ENCODE assay signal across 25 cellular contexts in the genomic region with DNA sequence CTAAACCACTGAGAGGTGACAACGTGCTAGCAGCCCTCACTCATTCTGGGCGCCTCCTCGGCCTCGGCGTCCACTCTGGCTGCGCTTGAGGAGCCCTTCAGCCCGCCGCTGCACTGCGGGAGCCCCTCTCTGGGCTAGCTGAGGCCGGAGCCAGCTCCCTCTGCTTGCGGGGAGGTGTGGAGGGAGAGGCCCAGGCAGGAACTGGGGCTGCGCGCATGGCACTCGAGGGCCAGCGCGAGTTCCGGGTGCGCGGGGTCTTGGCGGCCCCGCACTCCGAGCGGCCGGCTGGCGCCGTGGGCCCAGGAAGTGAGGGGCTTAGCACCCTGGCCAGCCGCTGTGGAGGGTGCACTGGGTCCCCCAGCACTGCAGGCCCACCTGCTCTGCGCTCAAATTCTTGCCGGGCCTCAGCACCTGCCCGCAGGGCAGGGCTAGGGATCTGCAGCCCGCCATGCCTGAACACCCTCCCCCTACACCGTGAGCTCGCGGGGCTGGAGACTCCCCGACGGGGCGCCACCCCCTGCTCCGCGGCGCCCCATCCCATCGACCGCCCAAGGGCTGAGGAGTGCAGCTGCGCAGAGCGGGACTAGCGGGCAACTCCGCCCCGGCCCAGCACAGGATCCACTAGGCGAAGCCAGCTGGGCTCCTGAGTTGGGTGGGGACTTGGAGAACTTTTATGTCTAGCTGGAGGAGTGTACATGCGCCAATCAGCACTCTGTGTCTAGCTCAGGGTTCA.
"Had no signal": no experiment of that assay in that cellular context is flagged by ENCODE, and none has a peak within 500 bp of the region (broad histone marks: within the 10 kb centered on the region; RNA-seq: fewer than 3 reads in every experiment).

No MANE protein-coding gene starts in this region.

- H3K36me3 Mint-ChIP-seq: activated naive CD8-positive, alpha-beta T cell; T-cell had no signal

- H3K36me3 ChIP-seq: adrenal gland had no signal

- H3K4me3 Mint-ChIP-seq: activated B cell treated with CpG ODN at 0.5 μM for 24 hours; activated CD4-positive, alpha-beta T cell treated with anti-CD3 and anti-CD28 coated beads, Interleukin-2, amount 10 ng/mL, durations not matched to agents 24 days and 14 days; activated naive CD4-positive, alpha-beta T cell treated with anti-CD3 and anti-CD28 coated beads for 36 hours; activated naive CD8-positive, alpha-beta T cell; T-cell had no signal

- H3K4me2 ChIP-seq: KMS-11 had no signal

- H3K9me3 ChIP-seq: adrenal gland had no signal

- H3K4me1 ChIP-seq: adrenal gland had no signal

- H3K9ac ChIP-seq: KMS-11 had no signal

- H3K27me3 ChIP-seq: adrenal gland had no signal

- H3K27me3 Mint-ChIP-seq: activated B cell treated with CpG ODN at 0.5 μM for 24 hours; activated naive CD8-positive, alpha-beta T cell; activated T-helper 17 cell treated with anti-CD3 and anti-CD28 coated beads, Interleukin-2, amount 50 U/mL, for 72 hours had no signal

- H3K4me3 ChIP-seq: adrenal gland, SK-N-MC had no signal

- H3K9me3 Mint-ChIP-seq: activated B cell treated with CpG ODN at 0.5 μM for 24 hours; activated CD4-positive, alpha-beta T cell treated with anti-CD3 and anti-CD28 coated beads, Interleukin-2, amount 10 ng/mL, durations not matched to agents 24 days and 14 days; activated T-helper 17 cell treated with anti-CD3 and anti-CD28 coated beads, Interleukin-2, amount 50 U/mL, for 72 hours; T-cell had no signal

- ATAC-seq: T-cell had no signal

- H3K27ac Mint-ChIP-seq: activated B cell treated with CpG ODN at 0.5 μM for 24 hours; activated CD4-positive, alpha-beta T cell treated with anti-CD3 and anti-CD28 coated beads, Interleukin-2, amount 10 ng/mL, durations not matched to agents 24 days and 14 days; activated naive CD4-positive, alpha-beta T cell treated with anti-CD3 and anti-CD28 coated beads for 36 hours; activated naive CD8-positive, alpha-beta T cell; activated T-helper 17 cell treated with anti-CD3 and anti-CD28 coated beads, Interleukin-2, amount 50 U/mL, for 72 hours; T-cell had no signal

- DNase-seq: activated B cell treated with CpG ODN at 0.5 μM for 24 hours; activated CD4-positive, alpha-beta T cell treated with anti-CD3 and anti-CD28 coated beads for 1 hour; activated gamma-delta T cell; activated naive CD4-positive, alpha-beta T cell treated with anti-CD3 and anti-CD28 coated beads for 36 hours; activated T-cell treated with anti-CD3 and anti-CD28 coated beads for 4 hours; adrenal gland; anterior cingulate cortex; MV-4-11; NCI-H1092 treated with DMSO at 0.1 percent for 48 hours; NCI-H1417 treated with DMSO at 0.1 percent for 48 hours; NCI-H1694; NCI-H2029; NCI-H2107; NCI-H345; NCI-H510A; NCI-H526 treated with DMSO at 0.1 percent for 48 hours; NCI-H82; T-cell; T-helper 2 cell; T1000 had no signal

- H3K27ac ChIP-seq: adrenal gland, KMS-11, SK-N-MC had no signal
